28 cellular contexts compared by ENCODE assay signal in the genomic region with DNA sequence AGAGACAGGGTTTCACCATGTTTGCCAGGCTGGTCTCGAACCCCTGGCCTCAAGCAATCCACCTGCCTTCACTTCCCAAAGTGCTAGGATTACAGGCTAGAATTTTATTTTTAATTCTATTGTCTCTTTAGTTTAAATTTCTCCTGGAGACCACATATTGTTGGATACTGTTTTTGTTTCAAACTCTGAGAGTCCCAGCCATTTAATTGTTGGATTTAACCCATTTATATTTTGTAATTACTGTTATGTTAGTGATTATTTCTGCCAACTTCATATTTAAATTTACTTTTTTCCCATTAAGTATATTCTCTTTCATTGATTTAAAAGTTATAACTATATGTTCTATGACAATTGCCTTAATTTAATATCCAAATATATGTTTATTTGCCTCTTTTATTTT.
"Had no signal": no experiment of that assay in that cellular context is flagged by ENCODE, and none has a peak within 500 bp of the region (broad histone marks: within the 10 kb centered on the region; RNA-seq: fewer than 3 reads in every experiment).

No MANE protein-coding gene starts in this region.

- H3K4me3 ChIP-seq: colonic mucosa, coronary artery, dorsolateral prefrontal cortex, esophagus muscularis mucosa, esophagus squamous epithelium, gastrocnemius medialis, gastroesophageal sphincter, heart left ventricle, heart right ventricle had no signal

- H3K36me3 ChIP-seq: colonic mucosa, esophagus muscularis mucosa, esophagus squamous epithelium, gastrocnemius medialis, gastroesophageal sphincter, heart left ventricle, heart right ventricle had no signal

- DNase-seq: colonic mucosa; cortex of kidney; dermis blood vessel endothelial cell; dorsolateral prefrontal cortex; effector CD4-positive, alpha-beta T cell; effector CD8-positive, alpha-beta T cell; effector memory CD4-positive, alpha-beta T cell; effector memory CD8-positive, alpha-beta T cell; endodermal cell; erythroblast; esophagus squamous epithelium; foreskin fibroblast; foreskin keratinocyte; foreskin melanocyte; gastrocnemius medialis; glutamatergic neuron; head of caudate nucleus; heart left ventricle; heart right ventricle had no signal

- FAIRE-seq: colon, endometrium, endothelial cell of umbilical vein, frontal cortex had no signal

- ATAC-seq: effector memory CD8-positive, alpha-beta T cell; esophagus mucosa; foreskin keratinocyte; gastrocnemius medialis; gastroesophageal sphincter; heart left ventricle; heart right ventricle had no signal

- H3K9me3 ChIP-seq: colonic mucosa, gastrocnemius medialis had no signal

- H3K27me3 ChIP-seq: colonic mucosa, dorsolateral prefrontal cortex, esophagus muscularis mucosa, esophagus squamous epithelium, foreskin keratinocyte, gastrocnemius medialis, gastroesophageal sphincter, heart left ventricle, heart right ventricle had no signal

- H3K27ac ChIP-seq: colonic mucosa, coronary artery, dorsolateral prefrontal cortex, epithelial cell of prostate, esophagus muscularis mucosa, esophagus squamous epithelium, foreskin keratinocyte, gastrocnemius medialis, gastroesophageal sphincter, heart left ventricle, heart right ventricle had no signal

- H3K4me1 ChIP-seq: colonic mucosa, esophagus muscularis mucosa, esophagus squamous epithelium, foreskin keratinocyte, gastrocnemius medialis, gastroesophageal sphincter, heart left ventricle, heart right ventricle had no signal
